ENCODE assay signal across 2 cellular contexts in genomic region chr1:209886219-209886536, GRCh38.
TF ChIP-seq lines count a peak whose summit lies in the region.

No MANE protein-coding gene starts in this region.

TF ChIP-seq in SK-N-SH, 30 proteins besides CTCF, POLR2A, EP300 and RAD21 (continued from another document):
- TF ChIP-seq ZBTB33 (IDR thresholded peaks at IDR 0.05; ENCODE audit: borderline replicate concordance, low read depth) (no peak), USF2 (IDR thresholded peaks at IDR 0.05; ENCODE audit: borderline replicate concordance, low read depth, low read length) (no peak), TEAD4 (IDR thresholded peaks at IDR 0.05; ENCODE audit: borderline replicate concordance, insufficient read depth) (no peak), NRF1 (IDR thresholded peaks at IDR 0.05; ENCODE audit: low read depth, low read length) (no peak), ELF1 (IDR thresholded peaks at IDR 0.05) (no peak), SIN3A (IDR thresholded peaks at IDR 0.05; ENCODE audit: borderline replicate concordance, low read depth, low read length) (no peak)

TF ChIP-seq in SK-N-SH treated with all-trans-retinoic acid at 6 μM for 48 hours, 23 proteins besides CTCF, POLR2A, EP300 and RAD21 (continued from another document):
- TF ChIP-seq TSHZ2 (CRISPR knock-in tag; IDR thresholded peaks at IDR 0.05) (no peak), PATZ1 (CRISPR knock-in tag; IDR thresholded peaks at IDR 0.05; ENCODE audit: borderline replicate concordance) (no peak), ARNTL (CRISPR knock-in tag; IDR thresholded peaks at IDR 0.05; ENCODE audit: borderline replicate concordance, low read depth) (no peak), ESRRG (CRISPR knock-in tag; IDR thresholded peaks at IDR 0.05) (no peak), ZC3H10 (CRISPR knock-in tag; IDR thresholded peaks at IDR 0.05) (no peak), POU6F1 (CRISPR knock-in tag; IDR thresholded peaks at IDR 0.05; ENCODE audit: borderline replicate concordance, low read depth) (no peak)
